18 cellular contexts compared by ENCODE assay signal in genomic region chr2:59887348-59887747, GRCh38.
A peak's percentile ranks its signal among the peaks of the same experiment; 100 is the strongest.
DNase-seq lines count a peak whose midpoint lies in the region; ATAC-seq and TF ChIP-seq lines count a peak whose summit lies in the region.
"Had no signal": no experiment of that assay in that cellular context is flagged by ENCODE, and none has a peak within 500 bp of the region (broad histone marks: within the 10 kb centered on the region; RNA-seq: fewer than 3 reads in every experiment).

No MANE protein-coding gene starts in this region.

- no peaks in the 10 kb centered on the region for H3K36me3 ChIP-seq in KOPT-K1 (ENCODE audit: insufficient read depth, low read length)
- no peaks in the 10 kb centered on the region for H3K36me3 ChIP-seq in WERI-Rb-1
- H3K36me3 ChIP-seq: brain microvascular endothelial cell, HAP-1, heart left ventricle, right lobe of liver had no signal

- H3K4me3 ChIP-seq in WERI-Rb-1 (ENCODE audit: low read depth, low read length) = no peak overlapping the region
- H3K4me3 ChIP-seq: HAP-1, heart left ventricle, lung, right lobe of liver had no signal

- H3K27ac Mint-ChIP-seq in T-helper 2 cell treated with Interferon-gamma antibody and Interleukin-4, amounts not matched to agents 5 μg/mL and 100 μg/mL, for 36 hours = no peak overlapping the region
- H3K27ac Mint-ChIP-seq in activated naive CD8-positive, alpha-beta T cell = peak overlapping the region; percentile 80
- peak overlapping the region; percentile 50 for H3K27ac Mint-ChIP-seq in nephron progenitor cell

- ATAC-seq in HG02981 (IDR thresholded peaks at IDR 0.05; ENCODE audit: unreplicated experiment) = no peak
- ATAC-seq: heart left ventricle, right lobe of liver had no signal

- peak overlapping the region; percentile 46 for H3K4me3 Mint-ChIP-seq in T-helper 2 cell treated with Interferon-gamma antibody and Interleukin-4, amounts not matched to agents 5 μg/mL and 100 μg/mL, for 36 hours
- H3K4me3 Mint-ChIP-seq in activated naive CD8-positive, alpha-beta T cell = peak overlapping the region; percentile 56
- H3K4me3 Mint-ChIP-seq in nephron progenitor cell = no peak overlapping the region

- H3K36me3 Mint-ChIP-seq in T-helper 2 cell treated with Interferon-gamma antibody and Interleukin-4, amounts not matched to agents 5 μg/mL and 100 μg/mL, for 36 hours (ENCODE audit: low read depth) = no peaks in the 10 kb centered on the region
- H3K36me3 Mint-ChIP-seq in activated naive CD8-positive, alpha-beta T cell = peaks cover 2% of the 10 kb centered on the region
- no peaks in the 10 kb centered on the region for H3K36me3 Mint-ChIP-seq in nephron progenitor cell (ENCODE audit: low read depth)

- H3K27ac ChIP-seq in KOPT-K1 (ENCODE audit: low read depth, low read length, poor library complexity, severe bottlenecking) (peak overlapping the region; percentile 99), WERI-Rb-1 (no peak overlapping the region)
- H3K27ac ChIP-seq: 22Rv1, brain microvascular endothelial cell, heart left ventricle, right lobe of liver had no signal

- TF ChIP-seq CTCF in nephron progenitor cell (IDR thresholded peaks at IDR 0.05) (no peak), WERI-Rb-1 (IDR thresholded peaks at IDR 0.05; ENCODE audit: low read depth, low read length) (no peak)

- peaks cover 13% of the 10 kb centered on the region for H3K9me3 ChIP-seq in KOPT-K1 (ENCODE audit: insufficient read depth, low read length, poor library complexity, severe bottlenecking)
- H3K9me3 ChIP-seq in WERI-Rb-1 (ENCODE audit: severe bottlenecking) = no peaks in the 10 kb centered on the region
- H3K9me3 ChIP-seq: HAP-1, heart left ventricle, right lobe of liver had no signal

- no peaks in the 10 kb centered on the region for H3K27me3 ChIP-seq in WERI-Rb-1 (ENCODE audit: insufficient read depth, low read depth, severe bottlenecking)
- H3K27me3 ChIP-seq: brain microvascular endothelial cell, heart left ventricle, right lobe of liver had no signal

- H3K27me3 Mint-ChIP-seq in T-helper 2 cell treated with Interferon-gamma antibody and Interleukin-4, amounts not matched to agents 5 μg/mL and 100 μg/mL, for 36 hours (ENCODE audit: low read depth) = peaks cover 5% of the 10 kb centered on the region
- no peaks in the 10 kb centered on the region for H3K27me3 Mint-ChIP-seq in activated naive CD8-positive, alpha-beta T cell
- peaks cover 3% of the 10 kb centered on the region for H3K27me3 Mint-ChIP-seq in nephron progenitor cell (ENCODE audit: low read depth, poor library complexity)

- DNase-seq in T-helper 2 cell treated with Interferon-gamma antibody and Interleukin-4, amounts not matched to agents 5 μg/mL and 100 μg/mL, for 36 hours (ENCODE audit: low spot score) = no peak
- DNase-seq in T-helper 2 cell (no peak), nephron progenitor cell (no peak), retina (no peak), WERI-Rb-1 (no peak)
- DNase-seq: AML-193, brain microvascular endothelial cell, cortex of kidney, heart left ventricle, NCI-H1694, NCI-H82, right lobe of liver had no signal

- H3K4me1 Mint-ChIP-seq in T-helper 2 cell treated with Interferon-gamma antibody and Interleukin-4, amounts not matched to agents 5 μg/mL and 100 μg/mL, for 36 hours (ENCODE audit: low read depth) = peaks cover 30% of the 10 kb centered on the region
- H3K4me1 Mint-ChIP-seq in activated naive CD8-positive, alpha-beta T cell (ENCODE audit: low read depth) = peaks cover 62% of the 10 kb centered on the region
- peaks cover 40% of the 10 kb centered on the region for H3K4me1 Mint-ChIP-seq in nephron progenitor cell

- H3K9me3 Mint-ChIP-seq in T-helper 2 cell treated with Interferon-gamma antibody and Interleukin-4, amounts not matched to agents 5 μg/mL and 100 μg/mL, for 36 hours = no peaks in the 10 kb centered on the region
- peaks cover 3% of the 10 kb centered on the region for H3K9me3 Mint-ChIP-seq in activated naive CD8-positive, alpha-beta T cell (ENCODE audit: low read depth)
- no peaks in the 10 kb centered on the region for H3K9me3 Mint-ChIP-seq in nephron progenitor cell
